Comparison of ENCODE assay signal across 25 cellular contexts in genomic region chr3:13671536-13672233, GRCh38.
"Had no signal": no experiment of that assay in that cellular context is flagged by ENCODE, and none has a peak within 500 bp of the region (broad histone marks: within the 10 kb centered on the region; RNA-seq: fewer than 3 reads in every experiment).

No MANE protein-coding gene starts in this region.

- H3K9me3 Mint-ChIP-seq: activated B cell treated with CpG ODN at 0.5 μM for 24 hours; activated CD4-positive, alpha-beta T cell treated with anti-CD3 and anti-CD28 coated beads, Interleukin-2, amount 10 ng/mL, durations not matched to agents 24 days and 14 days; activated naive CD4-positive, alpha-beta T cell treated with anti-CD3 and anti-CD28 coated beads, Interleukin-2, amount 50 U/mL, for 72 hours; activated naive CD8-positive, alpha-beta T cell treated with anti-CD3 and anti-CD28 coated beads, Interleukin-2, amount 50 U/mL, for 24 hours; activated T-cell treated with anti-CD3 and anti-CD28 coated beads, Interleukin-2, amount 50 U/mL, for 24 hours; activated T-helper 1 cell treated with anti-CD3 and anti-CD28 coated beads, Interleukin-12 subunit alpha, Interleukin-12 subunit beta, Interleukin-2, Interleukin-4 antibody, amounts not matched to agents 30 ng/mL and 10 ng/mL and 1 ng/mL, durations not matched to agents 14 hours and 24 hours and 36 hours; T-cell had no signal

- H3K4me3 Mint-ChIP-seq: activated B cell treated with CpG ODN at 0.5 μM for 24 hours; activated CD4-positive, alpha-beta T cell treated with anti-CD3 and anti-CD28 coated beads, Interleukin-2, amount 10 ng/mL, durations not matched to agents 24 days and 14 days; activated CD8-positive, alpha-beta memory T cell treated with anti-CD3 and anti-CD28 coated beads, Interleukin-2, amount 10 ng/mL, durations not matched to agents 7 days and 5 days; activated naive CD8-positive, alpha-beta T cell treated with anti-CD3 and anti-CD28 coated beads, Interleukin-2, amount 50 U/mL, for 24 hours; activated T-cell treated with anti-CD3 and anti-CD28 coated beads, Interleukin-2, amount 50 U/mL, for 24 hours; activated T-helper 1 cell treated with anti-CD3 and anti-CD28 coated beads, Interleukin-12 subunit alpha, Interleukin-12 subunit beta, Interleukin-2, Interleukin-4 antibody, amounts not matched to agents 30 ng/mL and 10 ng/mL and 1 ng/mL, durations not matched to agents 14 hours and 24 hours and 36 hours; T-cell had no signal

- H3K36me3 Mint-ChIP-seq: activated CD8-positive, alpha-beta memory T cell treated with anti-CD3 and anti-CD28 coated beads, Interleukin-2, amount 10 ng/mL, durations not matched to agents 7 days and 5 days; activated naive CD4-positive, alpha-beta T cell treated with anti-CD3 and anti-CD28 coated beads, Interleukin-2, amount 50 U/mL, for 72 hours; T-cell had no signal

- H3K27me3 Mint-ChIP-seq: activated CD4-positive, alpha-beta T cell treated with anti-CD3 and anti-CD28 coated beads, Interleukin-2, amount 10 ng/mL, durations not matched to agents 24 days and 14 days had no signal

- H3K27ac Mint-ChIP-seq: activated B cell treated with CpG ODN at 0.5 μM for 24 hours; activated CD4-positive, alpha-beta T cell treated with anti-CD3 and anti-CD28 coated beads, Interleukin-2, amount 10 ng/mL, durations not matched to agents 24 days and 14 days; activated CD8-positive, alpha-beta memory T cell treated with anti-CD3 and anti-CD28 coated beads, Interleukin-2, amount 10 ng/mL, durations not matched to agents 7 days and 5 days; activated naive CD4-positive, alpha-beta T cell treated with anti-CD3 and anti-CD28 coated beads, Interleukin-2, amount 50 U/mL, for 72 hours; activated naive CD8-positive, alpha-beta T cell treated with anti-CD3 and anti-CD28 coated beads, Interleukin-2, amount 50 U/mL, for 24 hours; activated T-cell treated with anti-CD3 and anti-CD28 coated beads, Interleukin-2, amount 50 U/mL, for 24 hours; activated T-helper 1 cell treated with anti-CD3 and anti-CD28 coated beads, Interleukin-12 subunit alpha, Interleukin-12 subunit beta, Interleukin-2, Interleukin-4 antibody, amounts not matched to agents 30 ng/mL and 10 ng/mL and 1 ng/mL, durations not matched to agents 14 hours and 24 hours and 36 hours; T-cell had no signal

- ATAC-seq: activated CD8-positive, alpha-beta memory T cell treated with anti-CD3 and anti-CD28 coated beads, Interleukin-2, amount 10 ng/mL, durations not matched to agents 7 days and 5 days; activated naive CD4-positive, alpha-beta T cell treated with anti-CD3 and anti-CD28 coated beads, Interleukin-2, amount 50 U/mL, for 72 hours; activated naive CD8-positive, alpha-beta T cell treated with anti-CD3 and anti-CD28 coated beads, Interleukin-2, amount 50 U/mL, for 24 hours; T-cell had no signal

- DNase-seq: activated B cell treated with CpG ODN at 0.5 μM for 24 hours; activated CD4-positive, alpha-beta T cell treated with anti-CD3 and anti-CD28 coated beads for 1 hour; activated CD4-positive, alpha-beta T cell treated with anti-CD3 and anti-CD28 coated beads, Interleukin-2, amount 10 ng/mL, durations not matched to agents 24 days and 14 days; activated CD4-positive, alpha-beta T cell treated with anti-CD3 and anti-CD28 coated beads, Interleukin-2, amount 50 U/mL, for 48 hours; activated CD8-positive, alpha-beta memory T cell treated with anti-CD3 and anti-CD28 coated beads, Interleukin-2, amount 10 ng/mL, durations not matched to agents 7 days and 5 days; activated effector memory CD4-positive, alpha-beta T cell treated with anti-CD3 and anti-CD28 coated beads, Interleukin-2, amount 50 U/mL, for 16 hours; activated naive CD4-positive, alpha-beta T cell treated with Interleukin-2 at 50 U/mL for 16 hours; activated naive CD8-positive, alpha-beta T cell treated with anti-CD3 and anti-CD28 coated beads, Interleukin-2, amount 50 U/mL, for 24 hours; activated T-cell treated with anti-CD3 and anti-CD28 coated beads, Interleukin-2, amount 50 U/mL, for 24 hours; amygdala; caudate nucleus; KG1; NCI-H1048; NCI-H1417; NCI-H1930; NCI-H2171 treated with DMSO at 0.1 percent for 48 hours; NCI-H226; NCI-H526; NCI-H774; SIG-M5; T-cell; T-helper 2 cell; T1000 had no signal

- H3K4me1 Mint-ChIP-seq: activated B cell treated with CpG ODN at 0.5 μM for 24 hours; activated CD4-positive, alpha-beta T cell treated with anti-CD3 and anti-CD28 coated beads, Interleukin-2, amount 10 ng/mL, durations not matched to agents 24 days and 14 days; activated CD8-positive, alpha-beta memory T cell treated with anti-CD3 and anti-CD28 coated beads, Interleukin-2, amount 10 ng/mL, durations not matched to agents 7 days and 5 days; activated naive CD8-positive, alpha-beta T cell treated with anti-CD3 and anti-CD28 coated beads, Interleukin-2, amount 50 U/mL, for 24 hours; T-cell had no signal
